In the genomic region with DNA sequence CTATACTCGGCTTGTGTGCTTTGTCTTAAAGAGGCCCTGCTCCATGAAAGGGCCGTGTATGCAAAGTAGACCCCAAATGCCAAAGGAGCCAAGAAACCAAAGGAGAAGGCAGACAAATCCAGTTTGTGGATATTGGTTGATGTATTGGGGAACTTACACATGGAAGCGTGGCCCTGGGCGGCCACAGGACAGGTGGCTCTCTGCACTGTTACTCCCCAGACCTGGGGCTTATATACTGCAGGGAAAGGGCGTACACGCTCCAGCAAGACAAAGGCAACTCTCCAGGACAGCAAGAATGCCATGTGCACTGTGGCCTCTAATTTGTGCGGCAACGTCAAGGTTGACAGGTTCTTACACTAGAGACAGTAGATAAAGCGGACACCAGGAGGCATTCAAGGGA, we compare ENCODE assay signal across 19 cellular contexts. TPM values are rescaled to one million over a fixed set of nuclear protein-coding genes. Genes with fewer than 3 reads are reported as not detected.
DNase-seq lines count a peak whose midpoint lies in the region; ATAC-seq and TF ChIP-seq lines count a peak whose summit lies in the region.
"Had no signal": no experiment of that assay in that cellular context is flagged by ENCODE, and none has a peak within 500 bp of the region (broad histone marks: within the 10 kb centered on the region; RNA-seq: fewer than 3 reads in every experiment).

No MANE protein-coding gene starts in this region.

- H3K9ac ChIP-seq in H9 (ENCODE audit: extremely low read depth, insufficient read length, low read length), result no peak overlapping the region

- no peak overlapping the region for H3T11ph ChIP-seq in H9 (ENCODE audit: low read length)

- peak overlapping the region; percentile 79; the same call in 1 of the 2 replicates for H2AFZ ChIP-seq in OCI-LY7 (ENCODE audit: low read length)
- no peak overlapping the region for H2AFZ ChIP-seq in H9 (ENCODE audit: low read length)

- H2BK120ac ChIP-seq in H9 (ENCODE audit: low read depth, low read length, poor library complexity, severe bottlenecking), result no peak overlapping the region

- no peak overlapping the region for H2BK5ac ChIP-seq in H9 (ENCODE audit: insufficient read length, low read length)

- H3K56ac ChIP-seq in H9 (ENCODE audit: insufficient read length, low read depth, low read length), result no peak overlapping the region

- intact Hi-C loops in OCI-LY7 (cut with micrococcal nuclease; ENCODE audit: unreplicated experiment), result no loop called here
- intact Hi-C loops in sciatic nerve (cut with DNase I), result no loop called here

- H3K27me3 ChIP-seq in H9 (ENCODE audit: insufficient read depth, low read length), result no peaks in the 10 kb centered on the region

- peak overlapping the region; percentile 68 for H3K27ac Mint-ChIP-seq in activated naive CD4-positive, alpha-beta T cell treated with anti-CD3 and anti-CD28 coated beads, Interleukin-2, amount 50 U/mL, for 24 hours
- no peak overlapping the region for H3K27ac Mint-ChIP-seq in H9
- H3K27ac Mint-ChIP-seq: B cell; CD4-positive, CD25-positive, alpha-beta regulatory T cell had no signal

- no CpG with 5 or more reads among the region's 9 CpGs for WGBS in H9 (ENCODE audit: extremely low coverage, insufficient read length, low lambda C conversion rate)

- peak overlapping the region; percentile 37 for H3K27ac ChIP-seq in OCI-LY7 (ENCODE audit: low read depth, low read length, poor library complexity, severe bottlenecking)
- no peak overlapping the region for H3K27ac ChIP-seq in H9 (ENCODE audit: insufficient read length, low read depth, low read length)
- H3K27ac ChIP-seq: A549 had no signal

- no peak overlapping the region for H3K4me3 ChIP-seq in OCI-LY7 (ENCODE audit: low read depth, low read length, poor library complexity, severe bottlenecking)
- H3K4me3 ChIP-seq: A549 had no signal

- no peaks in the 10 kb centered on the region for H3K9me3 Mint-ChIP-seq in activated naive CD4-positive, alpha-beta T cell treated with anti-CD3 and anti-CD28 coated beads, Interleukin-2, amount 50 U/mL, for 24 hours
- H3K9me3 Mint-ChIP-seq in H9, result no peaks in the 10 kb centered on the region
- H3K9me3 Mint-ChIP-seq: CD4-positive, CD25-positive, alpha-beta regulatory T cell; IgD-negative memory B cell had no signal

- H2BK15ac ChIP-seq in H9 (ENCODE audit: low read depth, low read length), result no peak overlapping the region

- POLR2A ChIA-PET in OCI-LY7 (lab: Charles Lee), result no interaction called here

- DNase-seq in activated naive CD4-positive, alpha-beta T cell treated with anti-CD3 and anti-CD28 coated beads, Interleukin-2, amount 50 U/mL, for 16 hours, result no peak
- DNase-seq in OCI-LY7 (ENCODE audit: low spot score), result no peak
- DNase-seq in left kidney (ENCODE audit: low read depth, low spot score), result peak; percentile 48
- DNase-seq in sciatic nerve (ENCODE audit: low spot score), result peak; percentile 4
- DNase-seq in H9, result no peak
- DNase-seq in NCI-H2081 (lab: John Stamatoyannopoulos, UW), result no peak
- DNase-seq: CD4-positive, CD25-positive, alpha-beta regulatory T cell; HCEC 1CT; NCI-H1105; NCI-H2029 treated with DMSO at 0.1 percent for 48 hours; NCI-H2171 treated with DMSO at 0.1 percent for 48 hours; NCI-H524 treated with DMSO at 0.1 percent for 48 hours; PC-3; Right ventricle myocardium superior had no signal

- H3K27me3 Mint-ChIP-seq in activated naive CD4-positive, alpha-beta T cell treated with anti-CD3 and anti-CD28 coated beads, Interleukin-2, amount 50 U/mL, for 24 hours, result no peaks in the 10 kb centered on the region
- H3K27me3 Mint-ChIP-seq in H9 (ENCODE audit: low read depth), result peaks cover 8% of the 10 kb centered on the region

- no peak overlapping the region for H2BK12ac ChIP-seq in H9 (ENCODE audit: insufficient read length, low read depth, low read length)

- CTCF ChIA-PET in OCI-LY7 (lab: Charles Lee; ENCODE audit: unreplicated experiment), result no interaction called here

- H4K20me1 ChIP-seq in OCI-LY7 (ENCODE audit: insufficient read depth, low read length) (no peaks in the 10 kb centered on the region), H9 (ENCODE audit: control insufficient read depth, insufficient read depth, insufficient read length) (no peaks in the 10 kb centered on the region)

- H2AK5ac ChIP-seq in H9 (ENCODE audit: insufficient read length, low read length), result no peak overlapping the region

- H3K79me2 ChIP-seq in OCI-LY7 (ENCODE audit: insufficient read depth, low read depth, low read length) (no peaks in the 10 kb centered on the region), H9 (ENCODE audit: insufficient read depth, low read length) (no peaks in the 10 kb centered on the region)

- no peak overlapping the region for H4K8ac ChIP-seq in H9 (replicated peaks; ENCODE audit: insufficient read length, low read depth, low read length)

- no peaks in the 10 kb centered on the region for H3K79me1 ChIP-seq in H9 (ENCODE audit: insufficient read depth, low read depth, low read length, poor library complexity, severe bottlenecking)

- no peak overlapping the region for H2BK20ac ChIP-seq in H9 (ENCODE audit: low read depth, low read length, poor library complexity, severe bottlenecking)

- ATAC-seq in sciatic nerve (no peak), HG03095 (IDR thresholded peaks at IDR 0.05; ENCODE audit: unreplicated experiment) (no peak)
- ATAC-seq: A549, PC-3 had no signal

- no peak overlapping the region; the same call in 1 of the 2 replicates for H3K14ac ChIP-seq in H9 (ENCODE audit: insufficient read depth, low read length)

- no peak overlapping the region for H3K18ac ChIP-seq in H9 (ENCODE audit: insufficient read length, low read depth, low read length)

- H3K36me3 ChIP-seq in OCI-LY7 (ENCODE audit: insufficient read depth, low read length), result no peaks in the 10 kb centered on the region

- no peak overlapping the region for H3K4me3 Mint-ChIP-seq in activated naive CD4-positive, alpha-beta T cell treated with anti-CD3 and anti-CD28 coated beads, Interleukin-2, amount 50 U/mL, for 24 hours
- no peak overlapping the region for H3K4me3 Mint-ChIP-seq in H9
- H3K4me3 Mint-ChIP-seq: B cell, IgD-negative memory B cell had no signal

- H3K23ac ChIP-seq in H9 (ENCODE audit: insufficient read length, low read depth, low read length), result no peak overlapping the region

- H4K5ac ChIP-seq in H9 (ENCODE audit: insufficient read length, low read depth, low read length), result no peak overlapping the region

- H3K4me1 ChIP-seq in OCI-LY7 (ENCODE audit: insufficient read depth, low read length, poor library complexity, severe bottlenecking) (peaks cover 55% of the 10 kb centered on the region), H9 (ENCODE audit: insufficient read depth, low read length) (peaks cover 12% of the 10 kb centered on the region; the same call in 1 of the 2 replicates)

- H3K4me1 Mint-ChIP-seq in activated naive CD4-positive, alpha-beta T cell treated with anti-CD3 and anti-CD28 coated beads, Interleukin-2, amount 50 U/mL, for 24 hours, result peaks cover 7% of the 10 kb centered on the region
- peaks cover 29 to 30% of the 10 kb centered on the region in 2 experiments for H3K4me1 Mint-ChIP-seq in H9

- no TSS peak for BruUV-seq in OCI-LY7 (replicated peaks; lab: Mats Ljungman, UMichigan)

- peak overlapping the region; percentile 45 for H3K4me2 ChIP-seq in OCI-LY7 (ENCODE audit: low read length)
- H3K4me2 ChIP-seq in H9 (ENCODE audit: insufficient read depth, insufficient read length, low read length), result no peak overlapping the region
- H3K4me2 ChIP-seq: A549 had no signal

- H3K9me3 ChIP-seq in OCI-LY7 (ENCODE audit: low read length), result no peaks in the 10 kb centered on the region
- H3K9me3 ChIP-seq in H9 (ENCODE audit: control insufficient read depth, low read depth, low read length), result no peaks in the 10 kb centered on the region
- H3K9me3 ChIP-seq: A549 had no signal

- no peaks in the 10 kb centered on the region for H3K23me2 ChIP-seq in H9 (ENCODE audit: insufficient read length, low read depth, low read length, poor library complexity, severe bottlenecking)

- TF ChIP-seq CTCF in OCI-LY7 (conservative IDR thresholded peaks at IDR 0.05; ENCODE audit: low read length), result no peak
- no peak for TF ChIP-seq CTCF in H9 (conservative IDR thresholded peaks at IDR 0.05)

- no peak overlapping the region for H3K4ac ChIP-seq in H9 (ENCODE audit: low read depth, low read length)

- H4K91ac ChIP-seq in H9 (ENCODE audit: insufficient read length, low read depth, low read length), result no peak overlapping the region

- H3K36me3 Mint-ChIP-seq in activated naive CD4-positive, alpha-beta T cell treated with anti-CD3 and anti-CD28 coated beads, Interleukin-2, amount 50 U/mL, for 24 hours, result no peaks in the 10 kb centered on the region
- no peaks in the 10 kb centered on the region for H3K36me3 Mint-ChIP-seq in H9 (ENCODE audit: insufficient read depth in 1 of 3, low read depth in 3 of 3)
- H3K36me3 Mint-ChIP-seq: CD4-positive, CD25-positive, alpha-beta regulatory T cell; IgD-negative memory B cell had no signal

- no peaks in the 10 kb centered on the region for H3K9me2 ChIP-seq in OCI-LY7 (ENCODE audit: insufficient read depth, low read length)

RNA-seq across cellular contexts. Expression of a gene that starts 24.8 kb away (rescaled TPM):
- 1.9 and 3.9 TPM in 2 replicates for total RNA-seq in OCI-LY7 (2014; rRNA removed; shearing (Covaris generic))
- 2.5 and 3.5 TPM in 2 replicates for total RNA-seq in OCI-LY7 (2022)
- 0.58 TPM for total RNA-seq in sciatic nerve
- total RNA-seq in H9 (2021), result 0.31 TPM in 1 of 2 replicates, not detected in the other
- total RNA-seq: Right ventricle myocardium superior had no signal

RNA-seq across cellular contexts. Expression of a gene that starts 42.4 kb away (rescaled TPM):
- 20.5 and 27.6 TPM in 2 replicates for total RNA-seq in OCI-LY7 (2014; rRNA removed; shearing (Covaris generic))
- total RNA-seq in OCI-LY7 (2022), result 22.5 and 29.4 TPM in 2 replicates
- total RNA-seq in sciatic nerve, result 7.4 TPM
- 34.8 and 37.7 TPM in 2 replicates for total RNA-seq in H9 (2021)

Comparison
In these comparisons a context has a peak if more than half of its experiments do, and no peak if none do; other contexts are left out.
1. DNase-seq: peak in left kidney (single experiment) and sciatic nerve (single experiment); none in activated naive CD4-positive, alpha-beta T cell treated with anti-CD3 and anti-CD28 coated beads, Interleukin-2, amount 50 U/mL, for 16 hours (single experiment), OCI-LY7 (single experiment), H9 (single experiment) and NCI-H2081 (0 of 2).